2 cellular contexts compared by ENCODE assay signal in the genomic region with DNA sequence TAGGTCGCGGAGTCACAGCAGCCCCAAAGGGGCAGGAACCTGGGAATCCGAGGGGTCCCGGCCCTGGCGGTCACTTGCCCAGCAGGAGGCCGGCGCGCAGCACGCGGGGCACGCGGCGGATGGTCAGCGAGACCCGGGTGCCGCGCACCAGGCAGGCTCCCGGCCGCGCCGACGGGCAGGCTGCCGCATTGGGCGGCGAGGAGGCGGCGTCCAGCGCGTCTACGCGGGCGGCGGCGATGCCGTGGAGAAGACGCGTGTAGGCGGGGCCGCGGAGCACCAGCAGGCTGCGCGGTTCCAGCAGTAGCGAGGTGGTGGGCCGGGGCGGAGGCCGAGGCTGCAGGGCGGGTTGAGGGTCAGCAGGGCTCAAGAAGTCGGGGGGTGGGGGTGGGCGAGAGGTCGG.
TF ChIP-seq lines count a peak whose summit lies in the region.

No MANE protein-coding gene starts in this region.

TF ChIP-seq in A549, 52 proteins besides CTCF, POLR2A, EP300 and RAD21:
- TF ChIP-seq E2F6 (IDR thresholded peaks at IDR 0.05; ENCODE audit: borderline replicate concordance, low read depth) = peak; percentile 46; the same call in 1 of the 2 replicates
- 0 out of 2 replicates have a peak, but pooled peaks have one; percentile 54 for TF ChIP-seq TP53 (CRISPR knock-in tag; IDR thresholded peaks at IDR 0.05)
- TF ChIP-seq JUN (IDR thresholded peaks at IDR 0.05) = peak in 1 of 2 experiments; percentile 62; a peak in 2 of 5 replicates
- TF ChIP-seq, protein P1, sequence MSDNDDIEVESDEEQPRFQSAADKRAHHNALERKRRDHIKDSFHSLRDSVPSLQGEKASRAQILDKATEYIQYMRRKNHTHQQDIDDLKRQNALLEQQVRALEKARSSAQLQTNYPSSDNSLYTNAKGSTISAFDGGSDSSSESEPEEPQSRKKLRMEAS (IDR thresholded peaks at IDR 0.05) = peak; percentile 78
- no peak for TF ChIP-seq ZC3H11A (IDR thresholded peaks at IDR 0.05)
- TF ChIP-seq GATA3 (IDR thresholded peaks at IDR 0.05; ENCODE audit: borderline replicate concordance) = no peak
- TF ChIP-seq ATOH8 (CRISPR knock-in tag; IDR thresholded peaks at IDR 0.05; ENCODE audit: low read depth) = 0 out of 2 replicates have a peak, but pooled peaks have one; percentile 31
- TF ChIP-seq CBX8 (IDR thresholded peaks at IDR 0.05) = no peak
- TF ChIP-seq BCL3 (IDR thresholded peaks at IDR 0.05) = peak; percentile 65; the same call in 1 of the 3 replicates
- 0 out of 2 replicates have a peak, but pooled peaks have one; percentile 17 for TF ChIP-seq MYC (IDR thresholded peaks at IDR 0.05; ENCODE audit: borderline replicate concordance, low read length)
- peak; percentile 61; the same call in 1 of the 2 replicates for TF ChIP-seq HOXB13 (CRISPR knock-in tag; IDR thresholded peaks at IDR 0.05; ENCODE audit: low read depth)
- TF ChIP-seq HOXB5 (CRISPR knock-in tag; IDR thresholded peaks at IDR 0.05) = peak; percentile 60; the same call in 1 of the 2 replicates
- TF ChIP-seq SMC3 (IDR thresholded peaks at IDR 0.05) = 0 out of 3 replicates have a peak, but pooled peaks have one; percentile 7

TF ChIP-seq in GM23338, 12 proteins besides CTCF, POLR2A, EP300 and RAD21 (continued from another document):
- TF ChIP-seq ZNF462 (CRISPR knock-in tag; IDR thresholded peaks at IDR 0.05) (no peak), CREB1 (CRISPR knock-in tag; IDR thresholded peaks at IDR 0.05; ENCODE audit: low read depth) (peak; percentile 58; the same call in 1 of the 2 replicates), POLR2AphosphoS5 (IDR thresholded peaks at IDR 0.05; ENCODE audit: low read depth) (peak; percentile 58), ZNF331 (CRISPR knock-in tag; IDR thresholded peaks at IDR 0.05; ENCODE audit: low read depth) (no peak), EZH2phosphoT487 (IDR thresholded peaks at IDR 0.05; ENCODE audit: unreplicated experiment) (no peak), STAT1 (IDR thresholded peaks at IDR 0.05; ENCODE audit: unreplicated experiment) (no peak)
- TF ChIP-seq, protein P2, sequence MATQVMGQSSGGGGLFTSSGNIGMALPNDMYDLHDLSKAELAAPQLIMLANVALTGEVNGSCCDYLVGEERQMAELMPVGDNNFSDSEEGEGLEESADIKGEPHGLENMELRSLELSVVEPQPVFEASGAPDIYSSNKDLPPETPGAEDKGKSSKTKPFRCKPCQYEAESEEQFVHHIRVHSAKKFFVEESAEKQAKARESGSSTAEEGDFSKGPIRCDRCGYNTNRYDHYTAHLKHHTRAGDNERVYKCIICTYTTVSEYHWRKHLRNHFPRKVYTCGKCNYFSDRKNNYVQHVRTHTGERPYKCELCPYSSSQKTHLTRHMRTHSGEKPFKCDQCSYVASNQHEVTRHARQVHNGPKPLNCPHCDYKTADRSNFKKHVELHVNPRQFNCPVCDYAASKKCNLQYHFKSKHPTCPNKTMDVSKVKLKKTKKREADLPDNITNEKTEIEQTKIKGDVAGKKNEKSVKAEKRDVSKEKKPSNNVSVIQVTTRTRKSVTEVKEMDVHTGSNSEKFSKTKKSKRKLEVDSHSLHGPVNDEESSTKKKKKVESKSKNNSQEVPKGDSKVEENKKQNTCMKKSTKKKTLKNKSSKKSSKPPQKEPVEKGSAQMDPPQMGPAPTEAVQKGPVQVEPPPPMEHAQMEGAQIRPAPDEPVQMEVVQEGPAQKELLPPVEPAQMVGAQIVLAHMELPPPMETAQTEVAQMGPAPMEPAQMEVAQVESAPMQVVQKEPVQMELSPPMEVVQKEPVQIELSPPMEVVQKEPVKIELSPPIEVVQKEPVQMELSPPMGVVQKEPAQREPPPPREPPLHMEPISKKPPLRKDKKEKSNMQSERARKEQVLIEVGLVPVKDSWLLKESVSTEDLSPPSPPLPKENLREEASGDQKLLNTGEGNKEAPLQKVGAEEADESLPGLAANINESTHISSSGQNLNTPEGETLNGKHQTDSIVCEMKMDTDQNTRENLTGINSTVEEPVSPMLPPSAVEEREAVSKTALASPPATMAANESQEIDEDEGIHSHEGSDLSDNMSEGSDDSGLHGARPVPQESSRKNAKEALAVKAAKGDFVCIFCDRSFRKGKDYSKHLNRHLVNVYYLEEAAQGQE (IDR thresholded peaks at IDR 0.05; ENCODE audit: unreplicated experiment) = no peak
TF ChIP-seq in GM23338: peak in this region for 2.
